ENCODE assay signal across 8 cellular contexts in genomic region chr12:109053382-109054123, GRCh38. TPM values are rescaled to one million over a fixed set of nuclear protein-coding genes. Genes with fewer than 3 reads are reported as not detected.
DNase-seq lines count a peak whose midpoint lies in the region; ATAC-seq and TF ChIP-seq lines count a peak whose summit lies in the region.

No MANE protein-coding gene starts in this region.

- POLR2A ChIA-PET in AG04450 (lab: Yijun Ruan, JAX) = no interaction called here

- H3K9me3 Mint-ChIP-seq in activated naive CD4-positive, alpha-beta T cell treated with anti-CD3 and anti-CD28 coated beads for 36 hours = no peaks in the 10 kb centered on the region

- peaks cover 3% of the 10 kb centered on the region for H3K4me1 ChIP-seq in iPS-15b (ENCODE audit: control insufficient read depth, insufficient read depth, low read length)

- TF ChIP-seq POLR2A in GM19193 (IDR thresholded peaks at IDR 0.05; ENCODE audit: extremely low read depth, insufficient read depth, insufficient read length) = peak; percentile 33

- peak overlapping the region; percentile 11 for H3K27ac ChIP-seq in AG04450 (ENCODE audit: low read depth, low read length)

- H3K9me3 ChIP-seq in AG04450 (ENCODE audit: control insufficient read depth, insufficient read depth, low read length) (no peaks in the 10 kb centered on the region), iPS-15b (ENCODE audit: control insufficient read depth, insufficient read depth, low read length) (no peaks in the 10 kb centered on the region)

- peak overlapping the region; percentile 84 for H3K4me3 Mint-ChIP-seq in activated naive CD4-positive, alpha-beta T cell treated with anti-CD3 and anti-CD28 coated beads for 36 hours

- CTCF ChIA-PET in AG04450 (lab: Charles Lee) = interaction anchor here (1.7 kb wide), 1 partner anchor 58 kb away, joined by 8 read pairs; no protein-coding TSS in a partner anchor
- CTCF ChIA-PET in activated naive CD4-positive, alpha-beta T cell treated with anti-CD3 and anti-CD28 coated beads for 36 hours (lab: Charles Lee) = interaction anchor here (0.6 to 4.2 kb wide), 3 partner anchors 40 to 209 kb away, joined by 3 to 27 read pairs (median 3); partner anchors contain the start of gene ALKBH2

- intact Hi-C loops in activated naive CD4-positive, alpha-beta T cell treated with anti-CD3 and anti-CD28 coated beads for 36 hours (cut with micrococcal nuclease) = loop anchor here (1.0 to 2.0 kb wide), 8 partner anchors 45 to 520 kb away; partner anchors contain the start of genes CORO1C, MMAB, MVK and SART3

- H3K4me3 ChIP-seq in AG04450 (ENCODE audit: low read depth, low read length) (peak overlapping the region; percentile 93), iPS-15b (ENCODE audit: low read depth, low read length) (peak overlapping the region; percentile 73)

- peak overlapping the region; percentile 12 for H3K9ac ChIP-seq in iPS-15b (ENCODE audit: low read depth, low read length)

- in situ Hi-C loops in KBM-7 (cut with MboI; ENCODE audit: low pct_unique_long_range_greater_than_20kb, low sequenced_read_pairs) = no loop called here

- DNase-seq in AG04450 (ENCODE audit: low read depth, low spot score) (no peak), KBM-7 (peak; percentile 4), SKM-1 treated with dmso at 0.1 percent for 144 hours (lab: John Stamatoyannopoulos, UW; ENCODE audit: unreplicated experiment) (no peak)
- peak; percentile 54 for DNase-seq in activated naive CD4-positive, alpha-beta T cell treated with anti-CD3 and anti-CD28 coated beads for 36 hours
- DNase-seq in stimulated activated CD4-positive, alpha-beta T cell treated with anti-CD3 and anti-CD28 coated beads, Interleukin-12 subunit alpha, Interleukin-12 subunit beta, amount 100 ng/mL, for 4 hours = peak; percentile 3

- H3K27me3 Mint-ChIP-seq in activated naive CD4-positive, alpha-beta T cell treated with anti-CD3 and anti-CD28 coated beads for 36 hours (ENCODE audit: low read depth) = no peaks in the 10 kb centered on the region

- no peak for TF ChIP-seq CTCF in AG04450 (IDR thresholded peaks at IDR 0.05; ENCODE audit: low read depth, low read length)

- peak overlapping the region; percentile 96 for H3K27ac Mint-ChIP-seq in activated naive CD4-positive, alpha-beta T cell treated with anti-CD3 and anti-CD28 coated beads for 36 hours

- H3K4me1 Mint-ChIP-seq in activated naive CD4-positive, alpha-beta T cell treated with anti-CD3 and anti-CD28 coated beads for 36 hours (ENCODE audit: low read depth) = peaks cover 8% of the 10 kb centered on the region

- ATAC-seq in GM21367 (IDR thresholded peaks at IDR 0.05; ENCODE audit: unreplicated experiment) = no peak

- H3K27me3 ChIP-seq in AG04450 (ENCODE audit: control insufficient read depth, insufficient read depth, low read length) = no peaks in the 10 kb centered on the region
- no peaks in the 10 kb centered on the region for H3K27me3 ChIP-seq in iPS-15b (ENCODE audit: control insufficient read depth, insufficient read depth, low read length)

- H3K36me3 Mint-ChIP-seq in activated naive CD4-positive, alpha-beta T cell treated with anti-CD3 and anti-CD28 coated beads for 36 hours (ENCODE audit: low read depth) = peaks cover 4% of the 10 kb centered on the region

- H3K36me3 ChIP-seq in iPS-15b (ENCODE audit: control insufficient read depth, insufficient read depth, low read length) = no peaks in the 10 kb centered on the region

RNA-seq across cellular contexts. Expression of gene USP30, which starts 1.2 kb away (rescaled TPM):
- polyA plus RNA-seq in AG04450 (2011; rRNA removed) = 16.1 and 18.2 TPM in 2 replicates
- 22.8 and 32.6 TPM in 2 replicates for polyA minus RNA-seq in AG04450 (2011; rRNA and poly(A)+ RNA removed)
- total RNA-seq in activated naive CD4-positive, alpha-beta T cell treated with anti-CD3 and anti-CD28 coated beads for 36 hours = 10 to 100 TPM; 11.0 to 11.5 TPM

RNA-seq across cellular contexts. Expression of gene SVOP, which starts 32.7 kb away (rescaled TPM):
- not detected in 2 replicates for polyA plus RNA-seq in AG04450 (2011; rRNA removed)
- polyA minus RNA-seq in AG04450 (2011; rRNA and poly(A)+ RNA removed) = not detected in 2 replicates
- not detected for total RNA-seq in activated naive CD4-positive, alpha-beta T cell treated with anti-CD3 and anti-CD28 coated beads for 36 hours

RNA-seq across cellular contexts. Expression of gene ALKBH2, which starts 39.7 kb away (rescaled TPM):
- 13.2 and 14.6 TPM in 2 replicates for polyA plus RNA-seq in AG04450 (2011; rRNA removed)
- 5.6 and 7.9 TPM in 2 replicates for polyA minus RNA-seq in AG04450 (2011; rRNA and poly(A)+ RNA removed)
- total RNA-seq in activated naive CD4-positive, alpha-beta T cell treated with anti-CD3 and anti-CD28 coated beads for 36 hours = 10 to 100 TPM; 31.1 to 32.7 TPM

RNA-seq across cellular contexts. Expression of gene UNG, which starts 43.8 kb away (rescaled TPM):
- polyA plus RNA-seq in AG04450 (2011; rRNA removed) = 13.4 and 14.7 TPM in 2 replicates
- 4.0 and 5.3 TPM in 2 replicates for polyA minus RNA-seq in AG04450 (2011; rRNA and poly(A)+ RNA removed)
- 10 to 100 TPM; 58.2 to 64.0 TPM for total RNA-seq in activated naive CD4-positive, alpha-beta T cell treated with anti-CD3 and anti-CD28 coated beads for 36 hours

Comparison
In these comparisons a context has a peak if more than half of its experiments do, and no peak if none do; other contexts are left out.
1. DNase-seq: peak in KBM-7 (single experiment), activated naive CD4-positive, alpha-beta T cell treated with anti-CD3 and anti-CD28 coated beads for 36 hours (single experiment) and stimulated activated CD4-positive, alpha-beta T cell treated with anti-CD3 and anti-CD28 coated beads, Interleukin-12 subunit alpha, Interleukin-12 subunit beta, amount 100 ng/mL, for 4 hours (single experiment); none in AG04450 (single experiment) and SKM-1 treated with dmso at 0.1 percent for 144 hours (single experiment).